ENCODE assay signal across 15 cellular contexts in genomic region chr4:13919021-13919441, GRCh38.
DNase-seq lines count a peak whose midpoint lies in the region; ATAC-seq and TF ChIP-seq lines count a peak whose summit lies in the region.
"Had no signal": no experiment of that assay in that cellular context is flagged by ENCODE, and none has a peak within 500 bp of the region (broad histone marks: within the 10 kb centered on the region; RNA-seq: fewer than 3 reads in every experiment).

No MANE protein-coding gene starts in this region.

- H3K27ac ChIP-seq in right atrium auricular region, result peak overlapping the region in 1 of 2 donors; percentile 3
- H3K27ac ChIP-seq in colonic mucosa, result peak overlapping the region; percentile 17
- H3K27ac ChIP-seq: gastrocnemius medialis, SK-N-MC had no signal

- POLR2A ChIA-PET in activated CD4-positive, alpha-beta T cell treated with anti-CD3 and anti-CD28 coated beads, Interleukin-2, amount 10 ng/mL, durations not matched to agents 7 days and 5 days (lab: Charles Lee), result no interaction called here

- H3K9ac ChIP-seq in colonic mucosa (ENCODE audit: low read depth in 2 of 2, low read length in 2 of 2), result no peak overlapping the region

- no peaks in the 10 kb centered on the region for H3K9me3 Mint-ChIP-seq in activated CD4-positive, alpha-beta T cell treated with anti-CD3 and anti-CD28 coated beads, Interleukin-2, amount 10 ng/mL, durations not matched to agents 7 days and 5 days
- H3K9me3 Mint-ChIP-seq: activated T-cell treated with anti-CD3 and anti-CD28 coated beads, Interleukin-2, amount 50 U/mL, for 24 hours had no signal

- H3K36me3 ChIP-seq in right atrium auricular region, result no peaks in the 10 kb centered on the region
- H3K36me3 ChIP-seq in colonic mucosa, result no peaks in the 10 kb centered on the region
- H3K36me3 ChIP-seq in mucosa of descending colon (ENCODE audit: low read depth), result no peaks in the 10 kb centered on the region
- H3K36me3 ChIP-seq: gastrocnemius medialis had no signal

- DNase-seq in Right ventricle myocardium superior (peak; percentile 37), right atrium auricular region (ENCODE audit: low spot score) (no peak), colonic mucosa (no peak), mucosa of descending colon (peak in 1 of 3 donors; percentile 5), NCI-H748 (lab: John Stamatoyannopoulos, UW; ENCODE audit: unreplicated experiment) (no peak)
- DNase-seq in activated CD4-positive, alpha-beta T cell treated with anti-CD3 and anti-CD28 coated beads, Interleukin-2, amount 10 ng/mL, durations not matched to agents 7 days and 5 days, result no peak
- DNase-seq in stimulated activated CD4-positive, alpha-beta T cell treated with anti-CD3 and anti-CD28 coated beads, Interleukin-1b, Interleukin-23, amount 100 ng/mL, for 48 hours, result no peak
- DNase-seq: activated T-cell treated with anti-CD3 and anti-CD28 coated beads, Interleukin-2, amount 50 U/mL, for 24 hours; DND-41; gastrocnemius medialis; NCI-H1048; NCI-H526 treated with DMSO at 0.1 percent for 48 hours had no signal

- peaks cover 5% of the 10 kb centered on the region for H3K27me3 Mint-ChIP-seq in activated CD4-positive, alpha-beta T cell treated with anti-CD3 and anti-CD28 coated beads, Interleukin-2, amount 10 ng/mL, durations not matched to agents 7 days and 5 days

- no peaks in the 10 kb centered on the region for H3K36me3 Mint-ChIP-seq in activated CD4-positive, alpha-beta T cell treated with anti-CD3 and anti-CD28 coated beads, Interleukin-2, amount 10 ng/mL, durations not matched to agents 7 days and 5 days (ENCODE audit: low read depth)

- TF ChIP-seq CTCF in right atrium auricular region (IDR thresholded peaks at IDR 0.05), result no peak
- TF ChIP-seq CTCF in colonic mucosa (IDR thresholded peaks at IDR 0.05), result no peak
- TF ChIP-seq CTCF in mucosa of descending colon (IDR thresholded peaks at IDR 0.05), result no peak

- H3K9me3 ChIP-seq in right atrium auricular region, result no peaks in the 10 kb centered on the region
- H3K9me3 ChIP-seq in colonic mucosa, result no peaks in the 10 kb centered on the region
- no peaks in the 10 kb centered on the region for H3K9me3 ChIP-seq in mucosa of descending colon
- H3K9me3 ChIP-seq: gastrocnemius medialis had no signal

- no peak overlapping the region for H3K27ac Mint-ChIP-seq in activated CD4-positive, alpha-beta T cell treated with anti-CD3 and anti-CD28 coated beads, Interleukin-2, amount 10 ng/mL, durations not matched to agents 7 days and 5 days
- H3K27ac Mint-ChIP-seq: activated T-cell treated with anti-CD3 and anti-CD28 coated beads, Interleukin-2, amount 50 U/mL, for 24 hours had no signal

- H3K27me3 ChIP-seq in right atrium auricular region (no peaks in the 10 kb centered on the region), colonic mucosa (no peaks in the 10 kb centered on the region)
- H3K27me3 ChIP-seq: gastrocnemius medialis had no signal

- no peaks in the 10 kb centered on the region for H3K4me1 Mint-ChIP-seq in activated CD4-positive, alpha-beta T cell treated with anti-CD3 and anti-CD28 coated beads, Interleukin-2, amount 10 ng/mL, durations not matched to agents 7 days and 5 days

- intact Hi-C loops in Right ventricle myocardium superior (cut with DNase I), result no loop called here
- intact Hi-C loops in colonic mucosa (cut with DNase I), result no loop called here
- intact Hi-C loops in mucosa of descending colon (cut with DNase I, micrococcal nuclease), result no loop called here

- H3K4me3 ChIP-seq in right atrium auricular region (no peak overlapping the region), colonic mucosa (no peak overlapping the region), mucosa of descending colon (no peak overlapping the region)
- H3K4me3 ChIP-seq: gastrocnemius medialis, SK-N-MC had no signal

- ATAC-seq in Right ventricle myocardium superior (ENCODE audit: poor library complexity) (peak; percentile 65), mucosa of descending colon (peak; percentile 46), HG02588 (IDR thresholded peaks at IDR 0.05; ENCODE audit: unreplicated experiment) (no peak)
- ATAC-seq: activated CD4-positive, CD25-positive, alpha-beta regulatory T cell treated with anti-CD3 and anti-CD28 coated beads, Interleukin-2, amount 50 U/mL, for 24 hours had no signal

- CTCF ChIA-PET in activated CD4-positive, alpha-beta T cell treated with anti-CD3 and anti-CD28 coated beads, Interleukin-2, amount 10 ng/mL, durations not matched to agents 7 days and 5 days (lab: Charles Lee), result no interaction called here

- no peak overlapping the region for H3K4me3 Mint-ChIP-seq in activated CD4-positive, alpha-beta T cell treated with anti-CD3 and anti-CD28 coated beads, Interleukin-2, amount 10 ng/mL, durations not matched to agents 7 days and 5 days
- H3K4me3 Mint-ChIP-seq: activated T-cell treated with anti-CD3 and anti-CD28 coated beads, Interleukin-2, amount 50 U/mL, for 24 hours had no signal

- H3K4me1 ChIP-seq in right atrium auricular region (peaks cover 0 to 10% of the 10 kb centered on the region in 2 donors), colonic mucosa (no peaks in the 10 kb centered on the region), mucosa of descending colon (ENCODE audit: low read depth) (no peaks in the 10 kb centered on the region)
- H3K4me1 ChIP-seq: gastrocnemius medialis had no signal
